ENCODE assay signal across 1 cellular context in the genomic region with DNA sequence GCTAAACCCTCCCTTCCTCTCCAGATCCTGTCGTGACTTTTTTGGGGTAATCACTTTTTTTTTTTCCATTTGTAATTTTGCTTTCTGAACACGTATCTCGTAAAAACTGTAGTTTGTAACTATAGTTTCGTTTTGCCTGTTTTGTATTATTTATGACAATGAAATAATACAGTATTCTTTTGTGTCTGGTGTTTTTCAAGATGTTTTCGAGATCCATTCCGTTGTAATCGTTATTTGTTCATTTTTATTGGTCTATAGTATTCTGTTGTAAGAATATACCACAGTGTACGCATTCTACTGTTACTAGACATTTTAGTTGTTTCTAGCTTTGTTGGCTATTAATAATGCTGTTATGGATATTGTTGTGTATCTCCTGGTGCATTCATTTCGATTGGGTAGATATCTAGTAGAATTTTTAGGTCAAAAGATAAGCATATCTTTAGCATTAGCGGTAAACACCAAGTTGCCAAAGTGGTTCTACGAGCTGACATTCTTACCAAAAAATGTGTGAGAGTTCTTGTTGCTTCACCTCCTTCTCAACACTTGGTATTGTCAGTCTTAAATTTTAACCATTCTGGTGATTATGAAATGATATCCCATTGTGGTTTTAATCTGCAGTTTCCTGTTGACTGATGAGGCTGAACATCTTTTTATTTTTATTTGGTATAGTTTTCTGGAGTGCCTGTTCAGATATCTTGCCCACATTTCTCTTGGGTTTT.
TF ChIP-seq lines count a peak whose summit lies in the region.

No MANE protein-coding gene starts in this region.

TF ChIP-seq in GM12878, 131 proteins besides CTCF, POLR2A, EP300 and RAD21 (continued from another document):
- TF ChIP-seq MLLT1 (IDR thresholded peaks at IDR 0.05) (peak; percentile 71), BMI1 (IDR thresholded peaks at IDR 0.05; ENCODE audit: borderline replicate concordance) (peak; percentile 65; the same call in 1 of the 2 replicates)
